Comparison of ENCODE assay signal across 16 cellular contexts in genomic region chr5:142281012-142281374, GRCh38. TPM values are rescaled to one million over a fixed set of nuclear protein-coding genes. Genes with fewer than 3 reads are reported as not detected.
DNase-seq lines count a peak whose midpoint lies in the region; ATAC-seq, FAIRE-seq and TF ChIP-seq lines count a peak whose summit lies in the region.
"Had no signal": no experiment of that assay in that cellular context is flagged by ENCODE, and none has a peak within 500 bp of the region (broad histone marks: within the 10 kb centered on the region; RNA-seq: fewer than 3 reads in every experiment).

No MANE protein-coding gene starts in this region.

- TF ChIP-seq RAD21 in K562 (CRISPR knock-in tag; conservative IDR thresholded peaks at IDR 0.05 in 1 of 2, IDR thresholded peaks at IDR 0.05 in 1 of 2) = no peak

- peaks cover 1% of the 10 kb centered on the region for H3K79me1 ChIP-seq in mesendoderm (ENCODE audit: low read length)

- no peak for TF ChIP-seq POLR2A in K562 (conservative IDR thresholded peaks at IDR 0.05)

- H3K79me2 ChIP-seq in K562 (ENCODE audit: control insufficient read depth, insufficient read depth, low read length) = no peaks in the 10 kb centered on the region
- no peaks in the 10 kb centered on the region for H3K79me2 ChIP-seq in mesendoderm (ENCODE audit: control insufficient read depth, insufficient read depth, low read length)
- no peaks in the 10 kb centered on the region for H3K79me2 ChIP-seq in OCI-LY7 (ENCODE audit: insufficient read depth, low read depth, low read length)

- no peak overlapping the region for H3K9ac ChIP-seq in K562 (ENCODE audit: insufficient read depth in 1 of 2, low read depth in 2 of 2, low read length in 2 of 2)
- H3K9ac ChIP-seq in mesendoderm (ENCODE audit: low read length) = peak overlapping the region; percentile 56

- H2BK15ac ChIP-seq in mesendoderm (replicated peaks; ENCODE audit: low read depth) = no peak overlapping the region

- no peak overlapping the region for H4K8ac ChIP-seq in mesendoderm (ENCODE audit: low read depth, low read length)

- H2AFZ ChIP-seq in K562 (ENCODE audit: low read depth, low read length) (no peak overlapping the region), OCI-LY7 (ENCODE audit: low read length) (no peak overlapping the region)

- no peak overlapping the region for H3K4me3 ChIP-seq in K562
- H3K4me3 ChIP-seq in mesendoderm (ENCODE audit: low read length) = no peak overlapping the region
- H3K4me3 ChIP-seq in tibial artery = no peak overlapping the region
- no peak overlapping the region for H3K4me3 ChIP-seq in OCI-LY7 (ENCODE audit: low read depth, low read length, poor library complexity, severe bottlenecking)
- H3K4me3 ChIP-seq: SK-N-MC had no signal

- no peak overlapping the region for H4K5ac ChIP-seq in mesendoderm (ENCODE audit: low read length)

- CTCF ChIA-PET in K562 (lab: Yijun Ruan, JAX; ENCODE audit: low intra/inter-chr PET ratio) (interaction anchor here (0.7 kb wide), 1 partner anchor 600 kb away, joined by 3 read pairs; no protein-coding TSS in a partner anchor), OCI-LY7 (lab: Charles Lee; ENCODE audit: unreplicated experiment) (no interaction called here)

- peak overlapping the region; percentile 32 for H3K23ac ChIP-seq in mesendoderm (ENCODE audit: low read length)

- peak overlapping the region; percentile 25 for H3K4ac ChIP-seq in mesendoderm (ENCODE audit: low read depth, low read length)

- TF ChIP-seq CTCF in K562 (IDR thresholded peaks at IDR 0.05 in 2 of 3, conservative IDR thresholded peaks at IDR 0.05 in 1 of 3; ENCODE audit: insufficient read depth in 2 of 3, low read depth in 1 of 3, low read length in 3 of 3) (no peak), tibial artery (IDR thresholded peaks at IDR 0.05) (no peak), OCI-LY7 (conservative IDR thresholded peaks at IDR 0.05; ENCODE audit: low read length) (no peak)

- peak overlapping the region; percentile 1 for H2BK120ac ChIP-seq in mesendoderm (ENCODE audit: low read depth, low read length)

- H3K27ac ChIP-seq in K562 (ENCODE audit: extremely low read depth, low read depth, low read length) = no peak overlapping the region
- H3K27ac ChIP-seq in mesendoderm (ENCODE audit: low read depth, low read length) = peak overlapping the region; percentile 46
- H3K27ac ChIP-seq in tibial artery = peak overlapping the region; percentile 76
- no peak overlapping the region for H3K27ac ChIP-seq in OCI-LY7 (ENCODE audit: low read depth, low read length, poor library complexity, severe bottlenecking)
- H3K27ac ChIP-seq: epithelial cell of prostate, SK-N-MC had no signal

- peak overlapping the region; percentile 41 for H2BK5ac ChIP-seq in mesendoderm (ENCODE audit: low read length)

- peak overlapping the region; percentile 7 for H3K18ac ChIP-seq in mesendoderm (ENCODE audit: low read length)

- intact Hi-C loops in K562 (cut with micrococcal nuclease) = no loop called here
- intact Hi-C loops in cardiac septum (cut with DNase I) = loop anchor here (5.0 to 10.0 kb wide), 2 partner anchors 36 to 126 kb away; no protein-coding TSS in a partner anchor
- intact Hi-C loops in tibial artery (cut with DNase I; ENCODE audit: low total_unique reads) = no loop called here
- intact Hi-C loops in OCI-LY7 (cut with micrococcal nuclease; ENCODE audit: unreplicated experiment) = no loop called here

- H3K36me3 ChIP-seq in K562 (ENCODE audit: control insufficient read depth, insufficient read depth, low read length) (no peaks in the 10 kb centered on the region), mesendoderm (ENCODE audit: control insufficient read depth, insufficient read depth, low read length) (no peaks in the 10 kb centered on the region), tibial artery (no peaks in the 10 kb centered on the region), OCI-LY7 (ENCODE audit: insufficient read depth, low read length) (no peaks in the 10 kb centered on the region)

- in situ Hi-C loops in K562 (cut with MboI) = no loop called here

- WGBS in K562 (ENCODE audit: insufficient coverage, low coverage, missing lambda C conversion rate) = 42% methylated on average over 6 of the region's 6 CpGs
- WGBS in mesendoderm (ENCODE audit: extremely low coverage, insufficient coverage, low lambda C conversion rate) = no CpG with 5 or more reads among the region's 6 CpGs

- H3K4me1 ChIP-seq in K562 (replicated peaks in 1 of 2; ENCODE audit: control insufficient read depth in 2 of 2, insufficient read depth in 2 of 2, low read length in 2 of 2) (peaks cover 6% of the 10 kb centered on the region in 2 experiments), mesendoderm (ENCODE audit: control insufficient read depth, low read depth, low read length) (peaks cover 26% of the 10 kb centered on the region), tibial artery (peaks cover 0 to 23% (median 15%) of the 10 kb centered on the region in 4 donors), OCI-LY7 (ENCODE audit: insufficient read depth, low read length, poor library complexity, severe bottlenecking) (no peaks in the 10 kb centered on the region)

- no peaks in the 10 kb centered on the region for H3K9me3 ChIP-seq in K562 (replicated peaks; ENCODE audit: control insufficient read depth, insufficient read depth, low read depth, low read length)
- no peaks in the 10 kb centered on the region for H3K9me3 ChIP-seq in tibial artery
- H3K9me3 ChIP-seq in OCI-LY7 (ENCODE audit: low read length) = no peaks in the 10 kb centered on the region

- H3K9me1 ChIP-seq in K562 (ENCODE audit: control insufficient read depth, insufficient read depth, low read length) = no peaks in the 10 kb centered on the region

- POLR2A ChIA-PET in K562 (lab: Yijun Ruan, JAX) = interaction anchor here (0.7 to 3.5 kb wide), 4 partner anchors 8 to 305 kb away, joined by 3 to 13 read pairs (median 4); no protein-coding TSS in a partner anchor
- POLR2A ChIA-PET in OCI-LY7 (lab: Charles Lee) = interaction anchor here (1.4 kb wide), 1 partner anchor 18 kb away, joined by 3 read pairs; no protein-coding TSS in a partner anchor

- H3K4me2 ChIP-seq in K562 (ENCODE audit: insufficient read depth, low read length) (no peak overlapping the region), mesendoderm (ENCODE audit: low read length) (no peak overlapping the region), OCI-LY7 (ENCODE audit: low read length) (no peak overlapping the region)

- DNase-seq in K562 (ENCODE audit: extremely low read depth in 1 of 4, low spot score in 3 of 4) (no peak), cardiac septum (ENCODE audit: low spot score) (peak; percentile 70), mesendoderm (no peak), tibial artery (no peak), NCI-H1105 (lab: John Stamatoyannopoulos, UW) (no peak), 8988T (no peak), OCI-LY7 (ENCODE audit: low spot score) (no peak)
- DNase-seq: activated CD4-positive, alpha-beta T cell treated with anti-CD3 and anti-CD28 coated beads, Interleukin-2, amount 50 U/mL, for 4 hours; activated naive CD8-positive, alpha-beta T cell treated with anti-CD3 and anti-CD28 coated beads, Interleukin-2, amount 10 ng/mL, durations not matched to agents 7 days and 5 days; activated T-cell treated with anti-CD3 and anti-CD28 coated beads, Interleukin-2, amount 50 U/mL, for 4 hours; NCI-H345; nucleus accumbens; stimulated activated naive CD8-positive, alpha-beta T cell treated with anti-CD3 and anti-CD28 coated beads, Interleukin-15, Interleukin-2, amounts not matched to agents 100 U/mL and 50 U/mL, for 24 hours had no signal

- no peak for FAIRE-seq in K562 (lab: Jason Lieb, UNC)

- no peaks in the 10 kb centered on the region for H4K20me1 ChIP-seq in K562 (replicated peaks; ENCODE audit: control insufficient read depth, insufficient read depth, low read length)
- H4K20me1 ChIP-seq in OCI-LY7 (ENCODE audit: insufficient read depth, low read length) = no peaks in the 10 kb centered on the region

- no peaks in the 10 kb centered on the region for H3K9me2 ChIP-seq in OCI-LY7 (ENCODE audit: insufficient read depth, low read length)

- ATAC-seq in K562 (no peak), GM21360 (IDR thresholded peaks at IDR 0.05; ENCODE audit: unreplicated experiment) (no peak)
- ATAC-seq: activated T-cell treated with anti-CD3 and anti-CD28 coated beads, Interleukin-2, amount 50 U/mL, for 4 hours; stimulated activated naive CD8-positive, alpha-beta T cell treated with anti-CD3 and anti-CD28 coated beads, Interleukin-15, Interleukin-2, amounts not matched to agents 100 U/mL and 50 U/mL, for 24 hours had no signal

- no peak for TF ChIP-seq EP300 in K562 (IDR thresholded peaks at IDR 0.05; ENCODE audit: low read length)

- H3K56ac ChIP-seq in mesendoderm (ENCODE audit: low read length) = peak overlapping the region; percentile 47

- BruUV-seq in K562 (replicated peaks; lab: Mats Ljungman, UMichigan) = no TSS peak
- no TSS peak for BruUV-seq in OCI-LY7 (replicated peaks; lab: Mats Ljungman, UMichigan)

- no peaks in the 10 kb centered on the region; a peak in 2 of 5 replicates for H3K27me3 ChIP-seq in K562 (ENCODE audit: control insufficient read depth in 2 of 2, insufficient read depth in 2 of 2, low read length in 2 of 2)
- H3K27me3 ChIP-seq in mesendoderm (ENCODE audit: insufficient read depth, low read length, poor library complexity) = no peaks in the 10 kb centered on the region
- H3K27me3 ChIP-seq in tibial artery = no peaks in the 10 kb centered on the region

- H2AK5ac ChIP-seq in mesendoderm (ENCODE audit: low read length) = peak overlapping the region; percentile 55

TF ChIP-seq in K562, 482 proteins besides CTCF, POLR2A, EP300 and RAD21 (continues in another document):
- no peak for TF ChIP-seq ZNF584 (CRISPR knock-in tag; IDR thresholded peaks at IDR 0.05; ENCODE audit: low read depth)

RNA-seq across cellular contexts. Expression of gene SPRY4, which starts 43.8 kb away (rescaled TPM):
- total RNA-seq in K562 (2011; cell fraction: chromatin; rRNA removed; ENCODE audit: low replicate concordance) = 49.3 and 108 TPM in 2 replicates
- total RNA-seq in K562 (2011; cell fraction: nucleolus; rRNA removed) = 62.4 and 87.6 TPM in 2 replicates
- 57.4 and 69.9 TPM in 2 replicates for total RNA-seq in K562 (2011; cell fraction: nucleoplasm; rRNA removed)
- total RNA-seq in K562 (2014; rRNA removed) (11.2 and 20.4 TPM in 2 replicates), K562 (2014; rRNA removed; fragmentation: Illumina TruSeq; extraction: Trizol) (8.8 and 9.5 TPM in 2 replicates), K562 (2015; rRNA removed; fragmentation: Illumina TruSeq; extraction: Trizol) (7.1 and 8.9 TPM in 2 replicates), K562 (2021) (20.0 and 24.2 TPM in 2 replicates), cardiac septum (20.6 TPM), OCI-LY7 (2022) (not detected in 2 replicates)
- polyA plus RNA-seq in K562 (2011; rRNA removed) (6.0 and 6.3 TPM in 2 replicates), K562 (2014; fragmentation: Illumina TruSeq; extraction: Trizol) (12.2 and 19.8 TPM in 2 replicates), K562 (2014; fragmentation: Nextera tagmentation; extraction: Ambion mirVana) (1 to 10 TPM; 2.6 to 3.1 TPM), K562 (2014; rRNA removed) (11.6 and 14.9 TPM in 2 replicates)
- 5.5 and 10.9 TPM in 2 replicates for polyA plus RNA-seq in K562 (2011; cell fraction: cytosol; rRNA removed)
- polyA plus RNA-seq in K562 (2011; cell fraction: nucleus; rRNA removed) = 15.8 and 47.7 TPM in 2 replicates
- 16.9 and 24.3 TPM in 2 replicates for polyA plus RNA-seq in K562 (2012)
- polyA minus RNA-seq in K562 (2011; rRNA and poly(A)+ RNA removed) = 9.9 and 18.2 TPM in 2 replicates
- polyA minus RNA-seq in K562 (2011; cell fraction: cytosol; rRNA and poly(A)+ RNA removed) = 8.3 and 14.6 TPM in 2 replicates
- 26.0 and 38.8 TPM in 2 replicates for polyA minus RNA-seq in K562 (2011; cell fraction: nucleus; rRNA and poly(A)+ RNA removed)
- 72.5 TPM for polyA plus RNA-seq in mesendoderm (2013, experiment 1 of 2)
- polyA plus RNA-seq in mesendoderm (2013, experiment 2 of 2) = 71.1 TPM
- total RNA-seq in OCI-LY7 (2014; rRNA removed; shearing (Covaris generic)) = not detected in 2 replicates

Comparison
In these comparisons a context has a peak if more than half of its experiments do, and no peak if none do; other contexts are left out.
1. H3K27ac ChIP-seq: peak in mesendoderm (single experiment) and tibial artery (2 of 2); none in K562 (single experiment) and OCI-LY7 (single experiment).
2. RNA of gene SPRY4, which starts 43.8 kb away (total RNA-seq): 20.6 TPM in cardiac septum (single experiment) and 7.1 to 108 TPM in K562; not detected in OCI-LY7; every median in the first group is over 4 times any median in the second.